ENCODE assay signal across 2 cellular contexts in the genomic region with DNA sequence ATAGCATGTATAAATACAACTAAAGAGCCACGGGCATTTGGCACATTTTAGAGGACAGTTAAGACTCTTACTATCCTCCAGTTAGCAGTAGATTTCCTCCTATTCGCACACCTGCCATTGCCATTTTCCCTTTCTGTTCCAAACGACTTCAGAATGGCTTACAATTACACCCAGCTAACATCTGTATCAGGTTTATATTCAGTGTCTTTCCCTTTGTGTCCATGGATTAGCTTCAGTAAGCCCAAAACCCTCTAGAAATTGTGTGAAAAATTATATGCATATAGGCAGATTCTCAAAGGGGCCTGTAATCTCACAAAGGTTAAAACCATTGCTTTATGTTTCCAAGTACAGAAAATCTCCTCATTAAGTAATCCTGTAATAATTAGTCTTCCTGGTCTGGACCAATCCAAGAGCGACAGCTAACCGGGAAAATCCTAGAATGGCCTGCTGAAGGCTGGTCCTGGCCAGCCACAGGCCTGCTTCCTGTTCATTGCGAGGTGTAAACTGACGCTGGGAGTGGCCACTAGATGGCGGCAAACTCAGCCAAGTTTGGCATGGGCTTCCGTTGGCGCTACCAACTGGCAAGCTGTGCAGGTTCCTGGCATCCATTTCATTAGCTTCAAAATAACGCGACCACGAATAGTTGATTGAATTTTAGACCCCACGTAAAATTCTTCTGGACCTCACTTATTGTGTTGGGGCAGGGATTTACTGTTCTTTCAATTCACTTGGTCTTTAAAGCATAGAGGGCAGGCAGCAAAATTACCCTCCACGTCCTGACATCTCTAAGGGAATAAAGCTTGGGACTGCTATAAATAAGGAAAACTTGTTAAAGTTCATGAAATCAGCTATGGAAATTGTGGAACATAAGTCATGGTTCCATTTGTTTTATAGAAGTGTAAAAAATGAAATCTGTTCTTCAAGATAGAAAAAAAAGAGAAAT.
TF ChIP-seq lines count a peak whose summit lies in the region.

No MANE protein-coding gene starts in this region.

TF ChIP-seq in HEK293, 187 proteins besides CTCF, POLR2A, EP300 and RAD21 (continues in another document):
- TF ChIP-seq, protein P1, sequence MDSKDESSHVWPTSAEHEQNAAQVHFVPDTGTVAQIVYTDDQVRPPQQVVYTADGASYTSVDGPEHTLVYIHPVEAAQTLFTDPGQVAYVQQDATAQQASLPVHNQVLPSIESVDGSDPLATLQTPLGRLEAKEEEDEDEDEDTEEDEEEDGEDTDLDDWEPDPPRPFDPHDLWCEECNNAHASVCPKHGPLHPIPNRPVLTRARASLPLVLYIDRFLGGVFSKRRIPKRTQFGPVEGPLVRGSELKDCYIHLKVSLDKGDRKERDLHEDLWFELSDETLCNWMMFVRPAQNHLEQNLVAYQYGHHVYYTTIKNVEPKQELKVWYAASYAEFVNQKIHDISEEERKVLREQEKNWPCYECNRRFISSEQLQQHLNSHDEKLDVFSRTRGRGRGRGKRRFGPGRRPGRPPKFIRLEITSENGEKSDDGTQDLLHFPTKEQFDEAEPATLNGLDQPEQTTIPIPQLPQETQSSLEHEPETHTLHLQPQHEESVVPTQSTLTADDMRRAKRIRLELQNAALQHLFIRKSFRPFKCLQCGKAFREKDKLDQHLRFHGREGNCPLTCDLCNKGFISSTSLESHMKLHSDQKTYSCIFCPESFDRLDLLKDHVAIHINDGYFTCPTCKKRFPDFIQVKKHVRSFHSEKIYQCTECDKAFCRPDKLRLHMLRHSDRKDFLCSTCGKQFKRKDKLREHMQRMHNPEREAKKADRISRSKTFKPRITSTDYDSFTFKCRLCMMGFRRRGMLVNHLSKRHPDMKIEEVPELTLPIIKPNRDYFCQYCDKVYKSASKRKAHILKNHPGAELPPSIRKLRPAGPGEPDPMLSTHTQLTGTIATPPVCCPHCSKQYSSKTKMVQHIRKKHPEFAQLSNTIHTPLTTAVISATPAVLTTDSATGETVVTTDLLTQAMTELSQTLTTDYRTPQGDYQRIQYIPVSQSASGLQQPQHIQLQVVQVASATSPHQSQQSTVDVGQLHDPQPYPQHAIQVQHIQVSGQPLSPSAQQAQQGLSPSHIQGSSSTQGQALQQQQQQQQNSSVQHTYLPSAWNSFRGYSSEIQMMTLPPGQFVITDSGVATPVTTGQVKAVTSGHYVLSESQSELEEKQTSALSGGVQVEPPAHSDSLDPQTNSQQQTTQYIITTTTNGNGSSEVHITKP (tag by site-specific recombination; IDR thresholded peaks at IDR 0.05): peak; percentile 93
- TF ChIP-seq ZNF518A (tag by site-specific recombination; conservative IDR thresholded peaks at IDR 0.05; ENCODE audit: low read depth): peak; percentile 52; the same call in 1 of the 2 replicates
- no peak for TF ChIP-seq ZNF514 (tag by site-specific recombination; IDR thresholded peaks at IDR 0.05)
- no peak for TF ChIP-seq ZNF426 (tag by site-specific recombination; IDR thresholded peaks at IDR 0.05)
- TF ChIP-seq ZSCAN30 (tag by site-specific recombination; IDR thresholded peaks at IDR 0.05): peak; percentile 46; the same call in 1 of the 2 replicates
- no peak for TF ChIP-seq ZFP3 (tag by site-specific recombination; IDR thresholded peaks at IDR 0.05; ENCODE audit: low read depth)
- TF ChIP-seq ZNF645 (tag by site-specific recombination; IDR thresholded peaks at IDR 0.05): no peak
- TF ChIP-seq OVOL3 (tag by site-specific recombination; IDR thresholded peaks at IDR 0.05): no peak
- TF ChIP-seq, protein P2, sequence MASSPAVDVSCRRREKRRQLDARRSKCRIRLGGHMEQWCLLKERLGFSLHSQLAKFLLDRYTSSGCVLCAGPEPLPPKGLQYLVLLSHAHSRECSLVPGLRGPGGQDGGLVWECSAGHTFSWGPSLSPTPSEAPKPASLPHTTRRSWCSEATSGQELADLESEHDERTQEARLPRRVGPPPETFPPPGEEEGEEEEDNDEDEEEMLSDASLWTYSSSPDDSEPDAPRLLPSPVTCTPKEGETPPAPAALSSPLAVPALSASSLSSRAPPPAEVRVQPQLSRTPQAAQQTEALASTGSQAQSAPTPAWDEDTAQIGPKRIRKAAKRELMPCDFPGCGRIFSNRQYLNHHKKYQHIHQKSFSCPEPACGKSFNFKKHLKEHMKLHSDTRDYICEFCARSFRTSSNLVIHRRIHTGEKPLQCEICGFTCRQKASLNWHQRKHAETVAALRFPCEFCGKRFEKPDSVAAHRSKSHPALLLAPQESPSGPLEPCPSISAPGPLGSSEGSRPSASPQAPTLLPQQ (tag by site-specific recombination; IDR thresholded peaks at IDR 0.05): no peak
- TF ChIP-seq ZNF660 (tag by site-specific recombination; IDR thresholded peaks at IDR 0.05): 0 out of 2 replicates have a peak, but pooled peaks have one; percentile 23
- no peak for TF ChIP-seq ZNF658 (tag by site-specific recombination; IDR thresholded peaks at IDR 0.05)

TF ChIP-seq in SK-N-SH, 30 proteins besides CTCF, POLR2A, EP300 and RAD21 (continued from another document):
- TF ChIP-seq, protein P3, sequence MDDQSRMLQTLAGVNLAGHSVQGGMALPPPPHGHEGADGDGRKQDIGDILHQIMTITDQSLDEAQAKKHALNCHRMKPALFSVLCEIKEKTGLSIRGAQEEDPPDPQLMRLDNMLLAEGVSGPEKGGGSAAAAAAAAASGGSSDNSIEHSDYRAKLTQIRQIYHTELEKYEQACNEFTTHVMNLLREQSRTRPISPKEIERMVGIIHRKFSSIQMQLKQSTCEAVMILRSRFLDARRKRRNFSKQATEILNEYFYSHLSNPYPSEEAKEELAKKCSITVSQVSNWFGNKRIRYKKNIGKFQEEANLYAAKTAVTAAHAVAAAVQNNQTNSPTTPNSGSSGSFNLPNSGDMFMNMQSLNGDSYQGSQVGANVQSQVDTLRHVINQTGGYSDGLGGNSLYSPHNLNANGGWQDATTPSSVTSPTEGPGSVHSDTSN (IDR thresholded peaks at IDR 0.05): no peak
- TF ChIP-seq TEAD4 (IDR thresholded peaks at IDR 0.05; ENCODE audit: borderline replicate concordance, insufficient read depth) (no peak), FOSL2 (IDR thresholded peaks at IDR 0.05; ENCODE audit: borderline replicate concordance, low read depth) (no peak), TCF12 (IDR thresholded peaks at IDR 0.05) (no peak), GABPA (IDR thresholded peaks at IDR 0.05; ENCODE audit: low read depth) (no peak), TAF1 (IDR thresholded peaks at IDR 0.05; ENCODE audit: borderline replicate concordance, low read depth, low read length) (no peak), JUND (IDR thresholded peaks at IDR 0.05) (no peak), CHD2 (IDR thresholded peaks at IDR 0.05; ENCODE audit: low read length, partially characterized antibody) (no peak), NFIC (IDR thresholded peaks at IDR 0.05; ENCODE audit: borderline replicate concordance) (peak; percentile 36; the same call in 1 of the 2 replicates), GATA2 (CRISPR knock-in tag; IDR thresholded peaks at IDR 0.05) (no peak), ZBTB33 (IDR thresholded peaks at IDR 0.05; ENCODE audit: borderline replicate concordance, low read depth) (no peak), SMC3 (IDR thresholded peaks at IDR 0.05; ENCODE audit: low read depth, low read length) (peak; percentile 99)
- TF ChIP-seq, protein P4, sequence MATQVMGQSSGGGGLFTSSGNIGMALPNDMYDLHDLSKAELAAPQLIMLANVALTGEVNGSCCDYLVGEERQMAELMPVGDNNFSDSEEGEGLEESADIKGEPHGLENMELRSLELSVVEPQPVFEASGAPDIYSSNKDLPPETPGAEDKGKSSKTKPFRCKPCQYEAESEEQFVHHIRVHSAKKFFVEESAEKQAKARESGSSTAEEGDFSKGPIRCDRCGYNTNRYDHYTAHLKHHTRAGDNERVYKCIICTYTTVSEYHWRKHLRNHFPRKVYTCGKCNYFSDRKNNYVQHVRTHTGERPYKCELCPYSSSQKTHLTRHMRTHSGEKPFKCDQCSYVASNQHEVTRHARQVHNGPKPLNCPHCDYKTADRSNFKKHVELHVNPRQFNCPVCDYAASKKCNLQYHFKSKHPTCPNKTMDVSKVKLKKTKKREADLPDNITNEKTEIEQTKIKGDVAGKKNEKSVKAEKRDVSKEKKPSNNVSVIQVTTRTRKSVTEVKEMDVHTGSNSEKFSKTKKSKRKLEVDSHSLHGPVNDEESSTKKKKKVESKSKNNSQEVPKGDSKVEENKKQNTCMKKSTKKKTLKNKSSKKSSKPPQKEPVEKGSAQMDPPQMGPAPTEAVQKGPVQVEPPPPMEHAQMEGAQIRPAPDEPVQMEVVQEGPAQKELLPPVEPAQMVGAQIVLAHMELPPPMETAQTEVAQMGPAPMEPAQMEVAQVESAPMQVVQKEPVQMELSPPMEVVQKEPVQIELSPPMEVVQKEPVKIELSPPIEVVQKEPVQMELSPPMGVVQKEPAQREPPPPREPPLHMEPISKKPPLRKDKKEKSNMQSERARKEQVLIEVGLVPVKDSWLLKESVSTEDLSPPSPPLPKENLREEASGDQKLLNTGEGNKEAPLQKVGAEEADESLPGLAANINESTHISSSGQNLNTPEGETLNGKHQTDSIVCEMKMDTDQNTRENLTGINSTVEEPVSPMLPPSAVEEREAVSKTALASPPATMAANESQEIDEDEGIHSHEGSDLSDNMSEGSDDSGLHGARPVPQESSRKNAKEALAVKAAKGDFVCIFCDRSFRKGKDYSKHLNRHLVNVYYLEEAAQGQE (IDR thresholded peaks at IDR 0.05; ENCODE audit: low read depth, low read length): 0 out of 2 replicates have a peak, but pooled peaks have one; percentile 21
- TF ChIP-seq, protein P5, sequence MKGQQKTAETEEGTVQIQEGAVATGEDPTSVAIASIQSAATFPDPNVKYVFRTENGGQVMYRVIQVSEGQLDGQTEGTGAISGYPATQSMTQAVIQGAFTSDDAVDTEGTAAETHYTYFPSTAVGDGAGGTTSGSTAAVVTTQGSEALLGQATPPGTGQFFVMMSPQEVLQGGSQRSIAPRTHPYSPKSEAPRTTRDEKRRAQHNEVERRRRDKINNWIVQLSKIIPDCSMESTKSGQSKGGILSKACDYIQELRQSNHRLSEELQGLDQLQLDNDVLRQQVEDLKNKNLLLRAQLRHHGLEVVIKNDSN (IDR thresholded peaks at IDR 0.05; ENCODE audit: borderline replicate concordance, low read depth): no peak
